In the genomic region with DNA sequence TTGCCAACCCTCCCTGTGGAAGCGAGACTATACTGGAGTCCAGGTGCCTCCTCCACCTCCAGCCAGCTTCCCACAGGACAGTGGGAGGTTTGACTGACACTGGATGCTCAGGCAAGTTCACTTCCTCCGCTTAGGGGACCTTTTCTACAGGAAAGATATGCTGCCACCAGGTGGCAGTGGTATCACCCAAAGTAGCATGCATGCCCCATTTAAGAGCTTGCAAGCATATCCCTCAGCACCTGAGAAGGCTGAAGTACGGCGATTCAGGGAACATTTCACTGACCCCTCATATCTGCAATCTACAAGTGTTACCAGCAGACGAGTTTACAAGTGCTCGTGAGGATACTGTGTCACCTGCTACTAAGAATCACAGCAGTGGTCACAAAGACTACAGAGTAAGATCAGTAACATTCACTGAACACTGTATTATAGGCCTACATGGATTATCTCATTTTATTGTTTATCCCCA, we compare ENCODE assay signal across 8 cellular contexts.
DNase-seq lines count a peak whose midpoint lies in the region; ATAC-seq and TF ChIP-seq lines count a peak whose summit lies in the region.

No MANE protein-coding gene starts in this region.

- H3K4me1 Mint-ChIP-seq in GM23338 = peaks cover 8% of the 10 kb centered on the region; the same call in 2 of the 3 replicates

- H3K4me1 ChIP-seq in GM23338 (ENCODE audit: insufficient read depth) = peaks cover 4% of the 10 kb centered on the region; the same call in 1 of the 2 replicates
- H3K4me1 ChIP-seq in trophoblast cell (ENCODE audit: control insufficient read depth in 1 of 2, insufficient read depth in 2 of 2, low read length in 2 of 2) = no peaks in the 10 kb centered on the region
- H3K4me1 ChIP-seq in upper lobe of left lung = peaks cover 0 to 6% (median 3%) of the 10 kb centered on the region in 4 donors

- H4K20me1 ChIP-seq in GM23338 (replicated peaks; ENCODE audit: insufficient read depth) = no peaks in the 10 kb centered on the region

- H3K27me3 ChIP-seq in GM23338 (ENCODE audit: insufficient read depth) = no peaks in the 10 kb centered on the region
- no peaks in the 10 kb centered on the region for H3K27me3 ChIP-seq in trophoblast cell (ENCODE audit: insufficient read depth, low read length)
- no peaks in the 10 kb centered on the region for H3K27me3 ChIP-seq in upper lobe of left lung

- H3K4me2 ChIP-seq in GM23338 (no peak overlapping the region), trophoblast cell (ENCODE audit: low read length) (no peak overlapping the region)

- H3F3A ChIP-seq in GM23338 (replicated peaks; ENCODE audit: low read depth) = no peaks in the 10 kb centered on the region

- H3K79me2 ChIP-seq in GM23338 (replicated peaks; ENCODE audit: insufficient read depth) (no peaks in the 10 kb centered on the region), trophoblast cell (ENCODE audit: control insufficient read depth, insufficient read depth, low read length, poor library complexity) (no peaks in the 10 kb centered on the region)

- H3K27ac Mint-ChIP-seq in GM23338 = peak overlapping the region; percentile 15; the same call in 1 of the 2 replicates

- TF ChIP-seq CTCF in GM23338 (conservative IDR thresholded peaks at IDR 0.05; ENCODE audit: low read depth in 2 of 2) (peak; percentile 75 to 92), upper lobe of left lung (IDR thresholded peaks at IDR 0.05) (peak; percentile 61 to 80 (median 68))

- no peak overlapping the region for H4K8ac ChIP-seq in trophoblast cell (ENCODE audit: low read depth, low read length)

- H4K91ac ChIP-seq in trophoblast cell (ENCODE audit: low read depth, low read length) = no peak overlapping the region

- no peak for TF ChIP-seq EP300 in upper lobe of left lung (IDR thresholded peaks at IDR 0.05)

- no peaks in the 10 kb centered on the region for H3K27me3 Mint-ChIP-seq in GM23338 (ENCODE audit: insufficient read depth, low read depth, poor library complexity)

- ATAC-seq in GM23338 (peak; percentile 99), upper lobe of left lung (ENCODE audit: low FRiP score in 2 of 2) (peak; percentile 82 to 83)

- DNase-seq in ELR (ENCODE audit: low read depth) (peak; percentile 83), GM23338 (ENCODE audit: low spot score) (peak; percentile 94), LoVo (ENCODE audit: low spot score) (peak; percentile 68), SHP77 treated with DMSO at 0.1 percent for 48 hours (lab: John Stamatoyannopoulos, UW) (peak; percentile 34), germinal center (ENCODE audit: low spot score) (peak; percentile 52), trophoblast cell (peak; percentile 61 to 85), upper lobe of left lung (peak in 1 of 2 donors; percentile 73)
- peak; percentile 50 for DNase-seq in activated gamma-delta T cell treated with anti-CD3 and anti-CD28 coated beads, Interleukin-2, amount 50 U/mL, for 16 hours (ENCODE audit: low read depth)

- H3K79me1 ChIP-seq in trophoblast cell (ENCODE audit: low read length) = no peaks in the 10 kb centered on the region

- H2BK5ac ChIP-seq in trophoblast cell (ENCODE audit: low read depth, low read length, poor library complexity) = no peak overlapping the region

- no peak overlapping the region for H3K23ac ChIP-seq in trophoblast cell (ENCODE audit: low read length)

- H3K4me3 Mint-ChIP-seq in GM23338 = no peak overlapping the region

- H3K36me3 ChIP-seq in GM23338 (ENCODE audit: insufficient read depth) (no peaks in the 10 kb centered on the region; the same call in 1 of the 2 replicates), trophoblast cell (ENCODE audit: control insufficient read depth in 1 of 2, insufficient read depth in 2 of 2, low read length in 2 of 2) (no peaks in the 10 kb centered on the region), upper lobe of left lung (no peaks in the 10 kb centered on the region)

- H2BK12ac ChIP-seq in trophoblast cell (ENCODE audit: low read length) = no peak overlapping the region

- H3K27ac ChIP-seq in GM23338 (ENCODE audit: low read depth) (no peak overlapping the region), trophoblast cell (ENCODE audit: low read depth, low read length) (no peak overlapping the region), upper lobe of left lung (no peak overlapping the region)

- no peak overlapping the region for H2AK5ac ChIP-seq in trophoblast cell (ENCODE audit: low read length)

- H3K9me3 ChIP-seq in trophoblast cell (ENCODE audit: insufficient read depth, low read depth, low read length) = no peaks in the 10 kb centered on the region
- no peaks in the 10 kb centered on the region for H3K9me3 ChIP-seq in upper lobe of left lung

- no peak overlapping the region for H3K4ac ChIP-seq in trophoblast cell (ENCODE audit: low read depth, low read length)

- H3K4me3 ChIP-seq in GM23338 (no peak overlapping the region), trophoblast cell (ENCODE audit: low read depth, low read length) (no peak overlapping the region), upper lobe of left lung (no peak overlapping the region)

- H2BK120ac ChIP-seq in trophoblast cell (ENCODE audit: insufficient read depth, low read length, poor library complexity) = no peak overlapping the region

- H3K18ac ChIP-seq in trophoblast cell (ENCODE audit: low read length) = no peak overlapping the region

- no CpG with 5 or more reads among the region's 6 CpGs for WGBS in trophoblast cell (ENCODE audit: extremely low coverage, insufficient coverage, insufficient read length)
- WGBS in upper lobe of left lung, 2 donors = 10 to 22% methylated on average over 6 of the region's 6 CpGs

- no peak overlapping the region for H3K9ac ChIP-seq in trophoblast cell (ENCODE audit: low read length)

- peaks cover 7% of the 10 kb centered on the region; the same call in 1 of the 3 replicates for H3K36me3 Mint-ChIP-seq in GM23338 (ENCODE audit: low read depth)

- H3K14ac ChIP-seq in trophoblast cell (ENCODE audit: low read length) = no peak overlapping the region

- no peaks in the 10 kb centered on the region for H3K9me2 ChIP-seq in GM23338 (ENCODE audit: insufficient read depth)

- no peak for TF ChIP-seq POLR2A in upper lobe of left lung (IDR thresholded peaks at IDR 0.05)

- H2AFZ ChIP-seq in GM23338 (no peak overlapping the region), trophoblast cell (ENCODE audit: insufficient read depth, low read length, poor library complexity) (no peak overlapping the region)

- H4K12ac ChIP-seq in trophoblast cell (ENCODE audit: low read depth, low read length) = no peak overlapping the region

- H3K9me3 Mint-ChIP-seq in GM23338 = no peaks in the 10 kb centered on the region

TF ChIP-seq in GM23338, 12 proteins besides CTCF, POLR2A, EP300 and RAD21 (continues in another document):
- TF ChIP-seq STAT1 (IDR thresholded peaks at IDR 0.05; ENCODE audit: unreplicated experiment) = no peak
- no peak for TF ChIP-seq EZH2 (IDR thresholded peaks at IDR 0.05; ENCODE audit: low read depth, unreplicated experiment)
- TF ChIP-seq ZNF114 (CRISPR knock-in tag; IDR thresholded peaks at IDR 0.05) = no peak
- no peak for TF ChIP-seq CREB1 (CRISPR knock-in tag; IDR thresholded peaks at IDR 0.05; ENCODE audit: low read depth)
- TF ChIP-seq JUNB (IDR thresholded peaks at IDR 0.05; ENCODE audit: unreplicated experiment) = no peak
- TF ChIP-seq, protein P1, sequence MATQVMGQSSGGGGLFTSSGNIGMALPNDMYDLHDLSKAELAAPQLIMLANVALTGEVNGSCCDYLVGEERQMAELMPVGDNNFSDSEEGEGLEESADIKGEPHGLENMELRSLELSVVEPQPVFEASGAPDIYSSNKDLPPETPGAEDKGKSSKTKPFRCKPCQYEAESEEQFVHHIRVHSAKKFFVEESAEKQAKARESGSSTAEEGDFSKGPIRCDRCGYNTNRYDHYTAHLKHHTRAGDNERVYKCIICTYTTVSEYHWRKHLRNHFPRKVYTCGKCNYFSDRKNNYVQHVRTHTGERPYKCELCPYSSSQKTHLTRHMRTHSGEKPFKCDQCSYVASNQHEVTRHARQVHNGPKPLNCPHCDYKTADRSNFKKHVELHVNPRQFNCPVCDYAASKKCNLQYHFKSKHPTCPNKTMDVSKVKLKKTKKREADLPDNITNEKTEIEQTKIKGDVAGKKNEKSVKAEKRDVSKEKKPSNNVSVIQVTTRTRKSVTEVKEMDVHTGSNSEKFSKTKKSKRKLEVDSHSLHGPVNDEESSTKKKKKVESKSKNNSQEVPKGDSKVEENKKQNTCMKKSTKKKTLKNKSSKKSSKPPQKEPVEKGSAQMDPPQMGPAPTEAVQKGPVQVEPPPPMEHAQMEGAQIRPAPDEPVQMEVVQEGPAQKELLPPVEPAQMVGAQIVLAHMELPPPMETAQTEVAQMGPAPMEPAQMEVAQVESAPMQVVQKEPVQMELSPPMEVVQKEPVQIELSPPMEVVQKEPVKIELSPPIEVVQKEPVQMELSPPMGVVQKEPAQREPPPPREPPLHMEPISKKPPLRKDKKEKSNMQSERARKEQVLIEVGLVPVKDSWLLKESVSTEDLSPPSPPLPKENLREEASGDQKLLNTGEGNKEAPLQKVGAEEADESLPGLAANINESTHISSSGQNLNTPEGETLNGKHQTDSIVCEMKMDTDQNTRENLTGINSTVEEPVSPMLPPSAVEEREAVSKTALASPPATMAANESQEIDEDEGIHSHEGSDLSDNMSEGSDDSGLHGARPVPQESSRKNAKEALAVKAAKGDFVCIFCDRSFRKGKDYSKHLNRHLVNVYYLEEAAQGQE (IDR thresholded peaks at IDR 0.05; ENCODE audit: unreplicated experiment) = no peak
- TF ChIP-seq ETS1 (IDR thresholded peaks at IDR 0.05) = no peak
- no peak for TF ChIP-seq NANOG (IDR thresholded peaks at IDR 0.05; ENCODE audit: borderline replicate concordance)
- no peak for TF ChIP-seq EZH2phosphoT487 (IDR thresholded peaks at IDR 0.05; ENCODE audit: unreplicated experiment)
